Comparison of ENCODE assay signal across 14 cellular contexts in the genomic region with DNA sequence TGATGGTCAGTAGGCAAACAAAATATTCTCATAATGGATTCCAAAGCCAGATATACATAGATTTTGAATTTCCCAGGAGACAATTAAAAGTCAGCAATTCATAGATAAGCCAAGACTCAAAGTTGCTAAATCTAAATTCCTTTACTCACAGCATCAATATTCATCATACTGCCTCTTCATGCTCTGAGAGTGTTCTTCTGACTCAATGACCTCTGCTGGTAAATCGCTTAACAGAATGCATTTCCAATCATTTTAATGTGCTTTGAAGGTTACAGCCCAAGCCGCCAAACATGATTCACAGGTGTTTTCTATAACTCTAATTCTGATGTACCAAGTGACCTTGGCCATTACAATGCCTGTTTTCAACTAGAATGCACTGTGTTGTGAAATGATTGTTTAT.
"Had no signal": no experiment of that assay in that cellular context is flagged by ENCODE, and none has a peak within 500 bp of the region (broad histone marks: within the 10 kb centered on the region; RNA-seq: fewer than 3 reads in every experiment).

No MANE protein-coding gene starts in this region.

- H3K4me3 ChIP-seq: esophagus muscularis mucosa, psoas muscle, sigmoid colon, stomach, thoracic aorta, transverse colon had no signal

- H3K27ac ChIP-seq: esophagus muscularis mucosa, foreskin keratinocyte, psoas muscle, sigmoid colon, stomach, thoracic aorta had no signal

- H3K4me1 ChIP-seq: psoas muscle had no signal

- H3K27me3 ChIP-seq: esophagus muscularis mucosa, foreskin keratinocyte, sigmoid colon, stomach, transverse colon had no signal

- ATAC-seq: psoas muscle had no signal

- DNase-seq: effector memory CD4-positive, alpha-beta T cell; mesendoderm; naive B cell; psoas muscle; sigmoid colon; small intestine; stimulated activated CD4-positive, alpha-beta T cell treated with anti-CD3 and anti-CD28 coated beads, Interleukin-12 subunit alpha, Interleukin-12 subunit beta, amount 100 ng/mL, for 4 hours; stimulated activated naive CD4-positive, alpha-beta T cell; stomach; substantia nigra; transverse colon had no signal

- H3K9me3 ChIP-seq: esophagus muscularis mucosa, psoas muscle, sigmoid colon, stomach, thoracic aorta, transverse colon had no signal

- H3K36me3 ChIP-seq: esophagus muscularis mucosa, sigmoid colon, stomach, thoracic aorta, transverse colon had no signal
